14 cellular contexts compared by ENCODE assay signal in genomic region chr7:134660242-134660785, GRCh38. TPM values are rescaled to one million over a fixed set of nuclear protein-coding genes. Genes with fewer than 3 reads are reported as not detected.
A peak's percentile ranks its signal among the peaks of the same experiment; 100 is the strongest.
DNase-seq lines count a peak whose midpoint lies in the region; ATAC-seq and TF ChIP-seq lines count a peak whose summit lies in the region.
"Had no signal": no experiment of that assay in that cellular context is flagged by ENCODE, and none has a peak within 500 bp of the region (broad histone marks: within the 10 kb centered on the region; RNA-seq: fewer than 3 reads in every experiment).

No MANE protein-coding gene starts in this region.

- H3K4me2 ChIP-seq in GM23248 (ENCODE audit: unreplicated experiment) (peak overlapping the region; percentile 56), hepatocyte (peak overlapping the region; percentile 37)

- WGBS in GM23248 (ENCODE audit: low coverage in 1 of 2, low lambda C conversion rate in 2 of 2, missing lambda C conversion rate in 2 of 2), 2 experiments = 75 to 80% methylated on average over 7 of the region's 7 CpGs
- 61% methylated on average over 7 of the region's 7 CpGs for WGBS in hepatocyte (ENCODE audit: low lambda C conversion rate, missing lambda C conversion rate)

- TF ChIP-seq POLR2A in vagina (IDR thresholded peaks at IDR 0.05) = no peak

- peaks cover 72% of the 10 kb centered on the region for H3K79me2 ChIP-seq in GM23248 (ENCODE audit: insufficient read depth)
- peaks cover 8% of the 10 kb centered on the region for H3K79me2 ChIP-seq in hepatocyte

- H3K9me3 ChIP-seq in GM23248 (ENCODE audit: low read depth) (no peaks in the 10 kb centered on the region), hepatocyte (ENCODE audit: low read depth) (no peaks in the 10 kb centered on the region), vagina (no peaks in the 10 kb centered on the region)

- peak; percentile 30 for DNase-seq in GM23248
- peak; percentile 44 for DNase-seq in amniotic epithelial cell (ENCODE audit: low read depth)
- DNase-seq in hepatocyte (ENCODE audit: low spot score) = peak; percentile 10
- no peak for DNase-seq in vagina (ENCODE audit: extremely low spot score in 2 of 2)
- DNase-seq in dorsolateral prefrontal cortex = no peak
- DNase-seq: activated CD4-positive, CD25-positive, alpha-beta regulatory T cell; effector memory CD4-positive, alpha-beta T cell; mesendoderm; NCI-H146; NCI-H446 had no signal

- in situ Hi-C loops in GM23248 (cut with MboI) = loop anchor here (25.0 kb wide), 1 partner anchor 527 kb away; no protein-coding TSS in a partner anchor

- H3K27me3 ChIP-seq in GM23248 (replicated peaks; ENCODE audit: insufficient read depth) (no peaks in the 10 kb centered on the region), hepatocyte (no peaks in the 10 kb centered on the region), vagina (no peaks in the 10 kb centered on the region), dorsolateral prefrontal cortex (no peaks in the 10 kb centered on the region)
- H3K27me3 ChIP-seq: cardiac muscle cell had no signal

- H4K20me1 ChIP-seq in GM23248 (ENCODE audit: insufficient read depth) = no peaks in the 10 kb centered on the region
- H4K20me1 ChIP-seq in hepatocyte (ENCODE audit: insufficient read depth, poor library complexity, severe bottlenecking) = no peaks in the 10 kb centered on the region

- no peak overlapping the region for H2AFZ ChIP-seq in GM23248
- H2AFZ ChIP-seq in hepatocyte = no peak overlapping the region

- H3K27ac ChIP-seq in GM23248 (peak overlapping the region; percentile 75), hepatocyte (peak overlapping the region; percentile 62), vagina (peak overlapping the region; percentile 59), dorsolateral prefrontal cortex (peak overlapping the region in 12 of 59 donors; percentile 9 to 63 (median 28))
- H3K27ac ChIP-seq: cardiac muscle cell had no signal

- peaks cover 23% of the 10 kb centered on the region for H3F3A ChIP-seq in GM23248 (ENCODE audit: insufficient read depth)

- no peak for ATAC-seq in GM18517 (IDR thresholded peaks at IDR 0.05; ENCODE audit: unreplicated experiment)
- no peak for ATAC-seq in HG02763 (IDR thresholded peaks at IDR 0.05; ENCODE audit: unreplicated experiment)
- ATAC-seq: stimulated activated memory B cell treated with anti-CD40 and anti-IgM and Interleukin-4, amounts not matched to agents 10 μg/mL and 1 μg/mL and 100 μg/mL, for 72 hours had no signal

- peak overlapping the region; percentile 43 for H3K9ac ChIP-seq in GM23248

- H3K4me1 ChIP-seq in GM23248 (ENCODE audit: insufficient read depth) = peaks cover 26% of the 10 kb centered on the region
- peaks cover 12% of the 10 kb centered on the region for H3K4me1 ChIP-seq in hepatocyte (ENCODE audit: insufficient read depth)
- H3K4me1 ChIP-seq in vagina = peaks cover 20% of the 10 kb centered on the region

- TF ChIP-seq CTCF in hepatocyte (IDR thresholded peaks at IDR 0.05; ENCODE audit: poor library complexity) (no peak), vagina (IDR thresholded peaks at IDR 0.05) (no peak), dorsolateral prefrontal cortex (IDR thresholded peaks at IDR 0.05 in 54 of 56, conservative IDR thresholded peaks at IDR 0.05 in 2 of 56; ENCODE audit: low read depth in 1 of 56, partially characterized antibody in 56 of 56) (peak in 1 of 56 donors; percentile 16)

- H3K4me3 ChIP-seq in GM23248 (no peak overlapping the region), hepatocyte (no peak overlapping the region), vagina (no peak overlapping the region), dorsolateral prefrontal cortex (peak overlapping the region in 13 of 59 donors; percentile 4 to 43 (median 10))
- H3K4me3 ChIP-seq: cardiac muscle cell had no signal

- H3K36me3 ChIP-seq in GM23248 (ENCODE audit: low read depth) = 0 out of 2 replicates have a peak, but pooled peaks cover 3% of the 10 kb centered on the region
- H3K36me3 ChIP-seq in hepatocyte (replicated peaks; ENCODE audit: insufficient read depth, low read depth) = no peaks in the 10 kb centered on the region
- H3K36me3 ChIP-seq in vagina = no peaks in the 10 kb centered on the region
- H3K36me3 ChIP-seq: cardiac muscle cell had no signal

- H3K9me2 ChIP-seq in GM23248 (ENCODE audit: insufficient read depth) (no peaks in the 10 kb centered on the region), hepatocyte (replicated peaks; ENCODE audit: insufficient read depth) (no peaks in the 10 kb centered on the region)

- intact Hi-C loops in vagina (cut with DNase I) = no loop called here
- intact Hi-C loops in dorsolateral prefrontal cortex (cut with DNase I) = no loop called here

RNA-seq across cellular contexts. Expression of gene BPGM, which starts 13.7 kb away (rescaled TPM):
- total RNA-seq in GM23248 (2014; rRNA removed; shearing (Covaris generic)) = 33.3 and 37.4 TPM in 2 replicates
- polyA plus RNA-seq in GM23248 (2016; fragmentation: Nextera tagmentation; extraction: Ambion mirVana) = 41.3 and 41.6 TPM in 2 replicates
- 23.2 and 25.0 TPM in 2 replicates for total RNA-seq in hepatocyte
- polyA plus RNA-seq in hepatocyte = 25.7 and 37.6 TPM in 2 replicates
- total RNA-seq in vagina = 9.1 TPM
- 10 to 100 TPM; 10.1 to 26.8 (median 16.2) TPM for total RNA-seq in dorsolateral prefrontal cortex

Comparison
In these comparisons a context has a peak if more than half of its experiments do, and no peak if none do; other contexts are left out.
1. DNase-seq: peak in GM23248 (single experiment), amniotic epithelial cell (single experiment) and hepatocyte (single experiment); none in vagina (0 of 2) and dorsolateral prefrontal cortex (0 of 10).